ENCODE assay signal across 8 cellular contexts in the genomic region with DNA sequence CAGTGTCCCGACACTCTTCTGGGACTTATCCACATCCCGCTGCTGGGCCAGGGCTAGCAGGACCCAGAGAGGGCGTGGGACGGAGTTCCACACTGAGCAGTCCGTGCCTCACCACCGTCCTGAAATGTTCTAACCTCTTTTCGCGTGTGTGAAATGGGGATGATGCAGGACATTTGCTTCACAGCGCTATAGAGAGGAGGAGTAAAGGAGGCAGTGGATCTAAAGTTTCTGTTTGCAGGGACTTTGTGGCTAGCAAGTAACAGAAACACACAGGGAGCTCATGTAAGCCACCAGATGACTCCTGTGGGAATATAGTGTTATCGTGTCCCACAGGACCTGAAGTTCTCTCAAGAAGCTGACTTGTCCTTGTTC. TPM values are rescaled to one million over a fixed set of nuclear protein-coding genes. Genes with fewer than 3 reads are reported as not detected.
DNase-seq lines count a peak whose midpoint lies in the region; ATAC-seq and TF ChIP-seq lines count a peak whose summit lies in the region.

No MANE protein-coding gene starts in this region.

- H4K91ac ChIP-seq in trophoblast cell (ENCODE audit: low read depth, low read length), result peak overlapping the region; percentile 88

- H3K4ac ChIP-seq in trophoblast cell (ENCODE audit: low read depth, low read length), result peak overlapping the region; percentile 67

- H4K12ac ChIP-seq in trophoblast cell (ENCODE audit: low read depth, low read length), result peak overlapping the region; percentile 79

- peaks cover 11% of the 10 kb centered on the region for H3K79me1 ChIP-seq in trophoblast cell (ENCODE audit: low read length)

- H3K27ac ChIP-seq in WERI-Rb-1 (peak overlapping the region; percentile 84), gastroesophageal sphincter (peak overlapping the region in 3 of 4 donors; percentile 72 to 87 (median 83)), trophoblast cell (ENCODE audit: low read depth, low read length) (no peak overlapping the region)

- H3K9me3 ChIP-seq in WERI-Rb-1 (ENCODE audit: severe bottlenecking) (no peaks in the 10 kb centered on the region), gastroesophageal sphincter (no peaks in the 10 kb centered on the region), trophoblast cell (ENCODE audit: insufficient read depth, low read depth, low read length) (no peaks in the 10 kb centered on the region)

- intact Hi-C loops in activated CD4-positive, alpha-beta T cell treated with anti-CD3 and anti-CD28 coated beads, Interleukin-2, amount 10 ng/mL, durations not matched to agents 24 days and 14 days (cut with micrococcal nuclease), result no loop called here

- no peaks in the 10 kb centered on the region for H3K27me3 ChIP-seq in WERI-Rb-1 (ENCODE audit: insufficient read depth, low read depth, severe bottlenecking)
- H3K27me3 ChIP-seq in gastroesophageal sphincter, result no peaks in the 10 kb centered on the region
- no peaks in the 10 kb centered on the region for H3K27me3 ChIP-seq in trophoblast cell (ENCODE audit: insufficient read depth, low read length)

- H2BK5ac ChIP-seq in trophoblast cell (ENCODE audit: low read depth, low read length, poor library complexity), result peak overlapping the region; percentile 62

- no peak for DNase-seq in activated CD4-positive, alpha-beta T cell treated with anti-CD3 and anti-CD28 coated beads, Interleukin-2, amount 10 ng/mL, durations not matched to agents 24 days and 14 days
- DNase-seq in activated CD4-positive, alpha-beta T cell treated with anti-CD3 and anti-CD28 coated beads, Interleukin-2, amount 50 U/mL, for 1 hour, result no peak
- no peak for DNase-seq in WERI-Rb-1
- DNase-seq in trophoblast cell, result peak in 1 of 2 donors; percentile 17
- DNase-seq in stimulated activated CD4-positive, alpha-beta T cell treated with anti-CD3 and anti-CD28 coated beads, Interleukin-15, amount 100 ng/mL, for 24 hours, result no peak
- no peak for DNase-seq in activated CD4-positive, alpha-beta T cell treated with anti-CD3 and anti-CD28 coated beads, Interleukin-2, amount 50 U/mL, for 48 hours

- peak overlapping the region; percentile 93 for H3K4me2 ChIP-seq in trophoblast cell (ENCODE audit: low read length)

- H2BK12ac ChIP-seq in trophoblast cell (ENCODE audit: low read length), result no peak overlapping the region

- peak overlapping the region; percentile 85 for H3K18ac ChIP-seq in trophoblast cell (ENCODE audit: low read length)

- peak overlapping the region; percentile 77 for H3K14ac ChIP-seq in trophoblast cell (ENCODE audit: low read length)

- peak overlapping the region; percentile 98 for H4K8ac ChIP-seq in trophoblast cell (ENCODE audit: low read depth, low read length)

- H3K4me3 ChIP-seq in WERI-Rb-1 (ENCODE audit: low read depth, low read length), result peak overlapping the region; percentile 68
- peak overlapping the region; percentile 89 to 93 for H3K4me3 ChIP-seq in gastroesophageal sphincter
- peak overlapping the region; percentile 88 for H3K4me3 ChIP-seq in trophoblast cell (ENCODE audit: low read depth, low read length)

- H3K4me3 Mint-ChIP-seq in activated CD4-positive, alpha-beta T cell treated with anti-CD3 and anti-CD28 coated beads, Interleukin-2, amount 10 ng/mL, durations not matched to agents 24 days and 14 days, result peak overlapping the region; percentile 98

- H3K4me1 ChIP-seq in gastroesophageal sphincter (peaks cover 0 to 24% (median 10%) of the 10 kb centered on the region in 3 donors), trophoblast cell (ENCODE audit: control insufficient read depth in 1 of 2, insufficient read depth in 2 of 2, low read length in 2 of 2) (peaks cover 11 to 12% of the 10 kb centered on the region in 2 experiments)

- no peaks in the 10 kb centered on the region for H3K27me3 Mint-ChIP-seq in activated CD4-positive, alpha-beta T cell treated with anti-CD3 and anti-CD28 coated beads, Interleukin-2, amount 10 ng/mL, durations not matched to agents 24 days and 14 days

- peaks cover 10% of the 10 kb centered on the region for H3K36me3 ChIP-seq in WERI-Rb-1
- H3K36me3 ChIP-seq in gastroesophageal sphincter, result peaks cover 0 to 19% of the 10 kb centered on the region in 2 donors
- peaks cover 11 to 13% of the 10 kb centered on the region in 2 experiments for H3K36me3 ChIP-seq in trophoblast cell (ENCODE audit: control insufficient read depth in 1 of 2, insufficient read depth in 2 of 2, low read length in 2 of 2)

- H3K9me3 Mint-ChIP-seq in activated CD4-positive, alpha-beta T cell treated with anti-CD3 and anti-CD28 coated beads, Interleukin-2, amount 10 ng/mL, durations not matched to agents 24 days and 14 days, result no peaks in the 10 kb centered on the region

- 0 to 7% methylated on average over 1 to 4 of the region's 10 CpGs for WGBS in gastroesophageal sphincter (ENCODE audit: low coverage in 1 of 2), 2 donors
- no CpG with 5 or more reads among the region's 10 CpGs for WGBS in trophoblast cell (ENCODE audit: extremely low coverage, insufficient coverage, insufficient read length)

- H2AK5ac ChIP-seq in trophoblast cell (ENCODE audit: low read length), result peak overlapping the region; percentile 53

- TF ChIP-seq POLR2A in gastroesophageal sphincter (IDR thresholded peaks at IDR 0.05), result no peak

- H3K4me1 Mint-ChIP-seq in activated CD4-positive, alpha-beta T cell treated with anti-CD3 and anti-CD28 coated beads, Interleukin-2, amount 10 ng/mL, durations not matched to agents 24 days and 14 days, result peaks cover 9% of the 10 kb centered on the region

- TF ChIP-seq EP300 in gastroesophageal sphincter (IDR thresholded peaks at IDR 0.05), result no peak

- H2AFZ ChIP-seq in trophoblast cell (ENCODE audit: insufficient read depth, low read length, poor library complexity), result peak overlapping the region; percentile 64

- H2BK120ac ChIP-seq in trophoblast cell (ENCODE audit: insufficient read depth, low read length, poor library complexity), result no peak overlapping the region

- peaks cover 13% of the 10 kb centered on the region for H3K79me2 ChIP-seq in trophoblast cell (ENCODE audit: control insufficient read depth, insufficient read depth, low read length, poor library complexity)

- H3K27ac Mint-ChIP-seq in activated CD4-positive, alpha-beta T cell treated with anti-CD3 and anti-CD28 coated beads, Interleukin-2, amount 10 ng/mL, durations not matched to agents 24 days and 14 days, result peak overlapping the region; percentile 96

- peaks cover 20% of the 10 kb centered on the region for H3K36me3 Mint-ChIP-seq in activated CD4-positive, alpha-beta T cell treated with anti-CD3 and anti-CD28 coated beads, Interleukin-2, amount 10 ng/mL, durations not matched to agents 24 days and 14 days (ENCODE audit: low read depth)

- TF ChIP-seq CTCF in WERI-Rb-1 (IDR thresholded peaks at IDR 0.05; ENCODE audit: low read depth, low read length), result no peak
- TF ChIP-seq CTCF in gastroesophageal sphincter (IDR thresholded peaks at IDR 0.05), result no peak

- peak overlapping the region; percentile 81 for H3K9ac ChIP-seq in trophoblast cell (ENCODE audit: low read length)

- ATAC-seq in gastroesophageal sphincter (peak; percentile 22), HG02970 (IDR thresholded peaks at IDR 0.05; ENCODE audit: low FRiP score, unreplicated experiment) (no peak)

- H3K23ac ChIP-seq in trophoblast cell (ENCODE audit: low read length), result no peak overlapping the region

RNA-seq across cellular contexts. Expression of a gene that starts 0.6 kb away (rescaled TPM):
- 102 and 103 TPM in 2 replicates for total RNA-seq in activated CD4-positive, alpha-beta T cell treated with anti-CD3 and anti-CD28 coated beads, Interleukin-2, amount 10 ng/mL, durations not matched to agents 24 days and 14 days
- 10 to 100 TPM; 23.5 to 26.8 (median 25.2) TPM for total RNA-seq in gastroesophageal sphincter
- polyA plus RNA-seq in trophoblast cell (2013), result 39.0 and 40.4 TPM in 2 replicates

RNA-seq across cellular contexts. Expression of a gene that starts 5.5 kb away (rescaled TPM):
- total RNA-seq in activated CD4-positive, alpha-beta T cell treated with anti-CD3 and anti-CD28 coated beads, Interleukin-2, amount 10 ng/mL, durations not matched to agents 24 days and 14 days, result 59.0 and 70.0 TPM in 2 replicates
- total RNA-seq in gastroesophageal sphincter, result 10 to 100 TPM; 62.0 to 82.5 (median 69.8) TPM
- 43.7 and 45.6 TPM in 2 replicates for polyA plus RNA-seq in trophoblast cell (2013)

RNA-seq across cellular contexts. Expression of a gene that starts 29.1 kb away (rescaled TPM):
- total RNA-seq in activated CD4-positive, alpha-beta T cell treated with anti-CD3 and anti-CD28 coated beads, Interleukin-2, amount 10 ng/mL, durations not matched to agents 24 days and 14 days, result 1.9 and 2.4 TPM in 2 replicates
- 1 to 10 TPM in 1 of 4 donors, under 1 TPM in 2, not detected in 1; 0.31 to 3.3 (median 0.62) TPM for total RNA-seq in gastroesophageal sphincter
- polyA plus RNA-seq in trophoblast cell (2013), result 3.6 and 4.4 TPM in 2 replicates

RNA-seq across cellular contexts. Expression of a gene that starts 36.6 kb away (rescaled TPM):
- total RNA-seq in activated CD4-positive, alpha-beta T cell treated with anti-CD3 and anti-CD28 coated beads, Interleukin-2, amount 10 ng/mL, durations not matched to agents 24 days and 14 days, result 0.54 and 0.69 TPM in 2 replicates
- total RNA-seq in gastroesophageal sphincter, result 10 to 100 TPM; 11.3 to 17.0 (median 12.2) TPM
- polyA plus RNA-seq in trophoblast cell (2013), result 5.7 and 6.3 TPM in 2 replicates

RNA-seq across cellular contexts. Expression of a gene that starts 50.3 kb away (rescaled TPM):
- 24.8 and 26.0 TPM in 2 replicates for total RNA-seq in activated CD4-positive, alpha-beta T cell treated with anti-CD3 and anti-CD28 coated beads, Interleukin-2, amount 10 ng/mL, durations not matched to agents 24 days and 14 days
- total RNA-seq in gastroesophageal sphincter, result 10 to 100 TPM; 13.5 to 19.0 (median 17.4) TPM
- 12.4 and 13.3 TPM in 2 replicates for polyA plus RNA-seq in trophoblast cell (2013)
